Comparison of ENCODE assay signal across 22 cellular contexts in genomic region chr2:155930312-155930711, GRCh38.
DNase-seq lines count a peak whose midpoint lies in the region; ATAC-seq and TF ChIP-seq lines count a peak whose summit lies in the region.
"Had no signal": no experiment of that assay in that cellular context is flagged by ENCODE, and none has a peak within 500 bp of the region (broad histone marks: within the 10 kb centered on the region; RNA-seq: fewer than 3 reads in every experiment).

No MANE protein-coding gene starts in this region.

- no peak for TF ChIP-seq CTCF in WTC11 (IDR thresholded peaks at IDR 0.05)
- TF ChIP-seq CTCF in ascending aorta (IDR thresholded peaks at IDR 0.05), result no peak
- no peak for TF ChIP-seq CTCF in OCI-LY7 (conservative IDR thresholded peaks at IDR 0.05; ENCODE audit: low read length)

- CTCF ChIA-PET in WTC11 (lab: Charles Lee), result interaction anchor here (0.6 kb wide), 1 partner anchor 163 kb away, joined by 3 read pairs; no protein-coding TSS in a partner anchor
- CTCF ChIA-PET in OCI-LY7 (lab: Charles Lee; ENCODE audit: unreplicated experiment), result no interaction called here

- no peak overlapping the region for H2AK5ac ChIP-seq in mesendoderm (ENCODE audit: low read length)

- POLR2A ChIA-PET in WTC11 (lab: Charles Lee) (interaction anchor here (0.6 kb wide), 2 partner anchors 16 to 23 kb away, joined by 5 to 6 read pairs; no protein-coding TSS in a partner anchor), OCI-LY7 (lab: Charles Lee) (no interaction called here)

- H3K18ac ChIP-seq in mesendoderm (ENCODE audit: low read length), result no peak overlapping the region

- no peaks in the 10 kb centered on the region for H3K4me1 ChIP-seq in iPS DF 6.9 (ENCODE audit: control insufficient read depth, insufficient read depth, low read length)
- H3K4me1 ChIP-seq in mesendoderm (ENCODE audit: control insufficient read depth, low read depth, low read length), result no peaks in the 10 kb centered on the region
- no peaks in the 10 kb centered on the region for H3K4me1 ChIP-seq in ascending aorta
- no peaks in the 10 kb centered on the region for H3K4me1 ChIP-seq in OCI-LY7 (ENCODE audit: insufficient read depth, low read length, poor library complexity, severe bottlenecking)
- H3K4me1 ChIP-seq: BE2C; BLaER1 treated with 17β-estradiol and CSF1 and Interleukin-3, amounts not matched to agents 10 nM and 100 nM; HAP-1 had no signal

- H4K5ac ChIP-seq in mesendoderm (ENCODE audit: low read length), result no peak overlapping the region

- WGBS in iPS DF 6.9 (ENCODE audit: insufficient coverage, insufficient read length), result no CpG with 5 or more reads among the region's 1 CpG
- no CpG with 5 or more reads among the region's 1 CpG for WGBS in mesendoderm (ENCODE audit: extremely low coverage, insufficient coverage, low lambda C conversion rate)

- no peaks in the 10 kb centered on the region for H3K36me3 ChIP-seq in iPS DF 6.9 (ENCODE audit: control insufficient read depth, insufficient read depth, low read length)
- H3K36me3 ChIP-seq in mesendoderm (ENCODE audit: control insufficient read depth, insufficient read depth, low read length), result no peaks in the 10 kb centered on the region
- no peaks in the 10 kb centered on the region for H3K36me3 ChIP-seq in ascending aorta
- H3K36me3 ChIP-seq in OCI-LY7 (ENCODE audit: insufficient read depth, low read length), result no peaks in the 10 kb centered on the region
- H3K36me3 ChIP-seq: BE2C; BLaER1 treated with 17β-estradiol and CSF1 and Interleukin-3, amounts not matched to agents 10 nM and 100 nM; HAP-1 had no signal

- H3K56ac ChIP-seq in mesendoderm (ENCODE audit: low read length), result no peak overlapping the region

- peak; percentile 55 for ATAC-seq in GM18907 (IDR thresholded peaks at IDR 0.05; ENCODE audit: unreplicated experiment)
- ATAC-seq in WTC11, result peak; percentile 64; the same call in 1 of the 2 replicates
- ATAC-seq in HG03097 (IDR thresholded peaks at IDR 0.05; ENCODE audit: low FRiP score, unreplicated experiment), result no peak

- H3K27ac Mint-ChIP-seq in WTC11, result no peak overlapping the region
- H3K27ac Mint-ChIP-seq: CD14-positive monocyte; CD4-positive, alpha-beta T cell; HFFc6 had no signal

- no peaks in the 10 kb centered on the region for H4K20me1 ChIP-seq in OCI-LY7 (ENCODE audit: insufficient read depth, low read length)
- H4K20me1 ChIP-seq: BLaER1 treated with 17β-estradiol and CSF1 and Interleukin-3, amounts not matched to agents 10 nM and 100 nM had no signal

- H3K4me3 ChIP-seq in iPS DF 6.9 (ENCODE audit: low read length) (no peak overlapping the region), mesendoderm (ENCODE audit: low read length) (no peak overlapping the region), ascending aorta (no peak overlapping the region), OCI-LY7 (ENCODE audit: low read depth, low read length, poor library complexity, severe bottlenecking) (no peak overlapping the region)
- H3K4me3 ChIP-seq: BLaER1 treated with 17β-estradiol and CSF1 and Interleukin-3, amounts not matched to agents 10 nM and 100 nM; GM23248; HAP-1 had no signal

- no peak overlapping the region for H4K8ac ChIP-seq in mesendoderm (ENCODE audit: low read depth, low read length)

- no peak overlapping the region for H3K9ac ChIP-seq in mesendoderm (ENCODE audit: low read length)
- H3K9ac ChIP-seq: BLaER1 treated with 17β-estradiol and CSF1 and Interleukin-3, amounts not matched to agents 10 nM and 100 nM; GM23248 had no signal

- DNase-seq in WTC11 (ENCODE audit: low spot score) (no peak), iPS DF 6.9 (ENCODE audit: low read depth, low spot score) (peak; percentile 5), mesendoderm (peak; percentile 1), ascending aorta (ENCODE audit: low spot score in 2 of 2) (no peak), NCI-H1105 treated with DMSO at 0.1 percent for 48 hours (lab: John Stamatoyannopoulos, UW) (no peak), OCI-LY7 (ENCODE audit: low spot score) (no peak)
- DNase-seq: AML-193; BE2C; Calu3; CD4-positive, alpha-beta T cell; COR-L47; DMS53; DMS79 treated with DMSO at 0.1 percent for 48 hours; GF-D8; GM23248; HFFc6 had no signal

- intact Hi-C loops in ascending aorta (cut with DNase I), result no loop called here
- intact Hi-C loops in OCI-LY7 (cut with micrococcal nuclease; ENCODE audit: unreplicated experiment), result no loop called here

- H3K4me1 Mint-ChIP-seq in WTC11, result peaks cover 10% of the 10 kb centered on the region
- H3K4me1 Mint-ChIP-seq: CD14-positive monocyte had no signal

- no peak overlapping the region for H3K4me3 Mint-ChIP-seq in WTC11
- H3K4me3 Mint-ChIP-seq: CD14-positive monocyte; CD4-positive, alpha-beta T cell; HFFc6 had no signal

- peaks cover 20% of the 10 kb centered on the region for H3K9me3 Mint-ChIP-seq in WTC11

- no peak overlapping the region for H3K23ac ChIP-seq in mesendoderm (ENCODE audit: low read length)

- H3K36me3 Mint-ChIP-seq in WTC11, result peaks cover 20% of the 10 kb centered on the region
- H3K36me3 Mint-ChIP-seq: CD14-positive monocyte had no signal

- no peaks in the 10 kb centered on the region for H3K79me2 ChIP-seq in mesendoderm (ENCODE audit: control insufficient read depth, insufficient read depth, low read length)
- H3K79me2 ChIP-seq in OCI-LY7 (ENCODE audit: insufficient read depth, low read depth, low read length), result no peaks in the 10 kb centered on the region

- no peaks in the 10 kb centered on the region for H3K27me3 Mint-ChIP-seq in WTC11 (ENCODE audit: low read depth)
- H3K27me3 Mint-ChIP-seq: CD4-positive, alpha-beta T cell had no signal

- H3K27ac ChIP-seq in iPS DF 6.9 (ENCODE audit: low read length), result no peak overlapping the region
- H3K27ac ChIP-seq in mesendoderm (ENCODE audit: low read depth, low read length), result no peak overlapping the region
- H3K27ac ChIP-seq in ascending aorta, result no peak overlapping the region
- no peak overlapping the region for H3K27ac ChIP-seq in OCI-LY7 (ENCODE audit: low read depth, low read length, poor library complexity, severe bottlenecking)
- H3K27ac ChIP-seq: 22Rv1; BLaER1 treated with 17β-estradiol and CSF1 and Interleukin-3, amounts not matched to agents 10 nM and 100 nM; GM23248 had no signal

- H3K27me3 ChIP-seq in iPS DF 6.9 (ENCODE audit: control insufficient read depth, insufficient read depth, low read length) (no peaks in the 10 kb centered on the region), mesendoderm (ENCODE audit: insufficient read depth, low read length, poor library complexity) (no peaks in the 10 kb centered on the region), ascending aorta (no peaks in the 10 kb centered on the region)
- H3K27me3 ChIP-seq: BE2C; BLaER1 treated with 17β-estradiol and CSF1 and Interleukin-3, amounts not matched to agents 10 nM and 100 nM had no signal

- H3K4me2 ChIP-seq in mesendoderm (ENCODE audit: low read length) (no peak overlapping the region), OCI-LY7 (ENCODE audit: low read length) (no peak overlapping the region)
- H3K4me2 ChIP-seq: BLaER1 treated with 17β-estradiol and CSF1 and Interleukin-3, amounts not matched to agents 10 nM and 100 nM had no signal

- H3K9me3 ChIP-seq in iPS DF 6.9 (ENCODE audit: control insufficient read depth, insufficient read depth, low read length), result no peaks in the 10 kb centered on the region
- no peaks in the 10 kb centered on the region for H3K9me3 ChIP-seq in ascending aorta
- H3K9me3 ChIP-seq in OCI-LY7 (ENCODE audit: low read length), result no peaks in the 10 kb centered on the region
- H3K9me3 ChIP-seq: BE2C, HAP-1 had no signal

- H2BK5ac ChIP-seq in mesendoderm (ENCODE audit: low read length), result no peak overlapping the region

- no peaks in the 10 kb centered on the region for H3K79me1 ChIP-seq in mesendoderm (ENCODE audit: low read length)

- no peak overlapping the region for H2BK15ac ChIP-seq in mesendoderm (replicated peaks; ENCODE audit: low read depth)

- BruUV-seq in OCI-LY7 (replicated peaks; lab: Mats Ljungman, UMichigan), result no TSS peak

- H2AFZ ChIP-seq in OCI-LY7 (ENCODE audit: low read length), result no peak overlapping the region
- H2AFZ ChIP-seq: GM23248 had no signal

- no peaks in the 10 kb centered on the region for H3K9me2 ChIP-seq in OCI-LY7 (ENCODE audit: insufficient read depth, low read length)

- H2BK120ac ChIP-seq in mesendoderm (ENCODE audit: low read depth, low read length), result no peak overlapping the region

- H3K4ac ChIP-seq in mesendoderm (ENCODE audit: low read depth, low read length), result no peak overlapping the region

TF ChIP-seq in WTC11, 78 proteins besides CTCF, POLR2A, EP300 and RAD21 (continues in another document):
- TF ChIP-seq TEAD4 (CRISPR knock-in tag; IDR thresholded peaks at IDR 0.05) (no peak), FOXJ3 (CRISPR knock-in tag; IDR thresholded peaks at IDR 0.05; ENCODE audit: borderline replicate concordance) (no peak), ATF2 (CRISPR knock-in tag; IDR thresholded peaks at IDR 0.05; ENCODE audit: borderline replicate concordance, low read depth) (no peak), TCF7 (CRISPR knock-in tag; IDR thresholded peaks at IDR 0.05; ENCODE audit: low read depth) (no peak), FOXP4 (CRISPR knock-in tag; IDR thresholded peaks at IDR 0.05) (no peak), PRRX2 (CRISPR knock-in tag; IDR thresholded peaks at IDR 0.05) (no peak)

Comparison
In these comparisons a context has a peak if more than half of its experiments do, and no peak if none do; other contexts are left out.
1. DNase-seq: peak in iPS DF 6.9 (single experiment) and mesendoderm (single experiment); none in WTC11 (single experiment), ascending aorta (0 of 2), NCI-H1105 treated with DMSO at 0.1 percent for 48 hours (single experiment) and OCI-LY7 (single experiment).